In genomic region chr2:43223412-43224040, GRCh38 we compare ENCODE assay signal across 8 cellular contexts. TPM values are rescaled to one million over a fixed set of nuclear protein-coding genes. Genes with fewer than 3 reads are reported as not detected.
DNase-seq lines count a peak whose midpoint lies in the region; ATAC-seq lines count a peak whose summit lies in the region.

No MANE protein-coding gene starts in this region.

- H3K36me3 ChIP-seq in iPS-18a (ENCODE audit: control insufficient read depth, low read depth, low read length), result peaks cover 26% of the 10 kb centered on the region

- peak overlapping the region; percentile 83 for H3K4me3 ChIP-seq in iPS-18a (ENCODE audit: low read length)

- peak overlapping the region; percentile 100 for H3K27ac Mint-ChIP-seq in activated CD4-positive, alpha-beta T cell treated with anti-CD3 and anti-CD28 coated beads, Interleukin-2, amount 10 ng/mL, durations not matched to agents 24 days and 14 days
- peak overlapping the region; percentile 98 for H3K27ac Mint-ChIP-seq in activated naive CD8-positive, alpha-beta T cell treated with anti-CD3 and anti-CD28 coated beads for 36 hours
- H3K27ac Mint-ChIP-seq in stimulated activated naive B cell treated with anti-CD40 and anti-IgM and Interleukin-4, amounts not matched to agents 10 μg/mL and 1 μg/mL and 100 μg/mL, for 72 hours, result peak overlapping the region; percentile 99

- peak overlapping the region; percentile 42 for H3K9ac ChIP-seq in iPS-18a (ENCODE audit: low read length)

- H3K9me3 ChIP-seq in iPS-18a (ENCODE audit: control insufficient read depth, low read depth, low read length), result no peaks in the 10 kb centered on the region

- H3K27me3 Mint-ChIP-seq in activated CD4-positive, alpha-beta T cell treated with anti-CD3 and anti-CD28 coated beads, Interleukin-2, amount 10 ng/mL, durations not matched to agents 24 days and 14 days, result peaks cover 2% of the 10 kb centered on the region
- H3K27me3 Mint-ChIP-seq in activated naive CD8-positive, alpha-beta T cell treated with anti-CD3 and anti-CD28 coated beads for 36 hours, result no peaks in the 10 kb centered on the region
- H3K27me3 Mint-ChIP-seq in stimulated activated naive B cell treated with anti-CD40 and anti-IgM and Interleukin-4, amounts not matched to agents 10 μg/mL and 1 μg/mL and 100 μg/mL, for 72 hours, result peaks cover 0 to 4% of the 10 kb centered on the region in 2 donors

- intact Hi-C loops in activated CD4-positive, alpha-beta T cell treated with anti-CD3 and anti-CD28 coated beads, Interleukin-2, amount 10 ng/mL, durations not matched to agents 24 days and 14 days (cut with micrococcal nuclease), result no loop called here

- no peak for ATAC-seq in stimulated activated naive B cell treated with anti-CD40 and anti-IgM and Interleukin-4, amounts not matched to agents 10 μg/mL and 1 μg/mL and 100 μg/mL, for 72 hours (replicated peaks)
- ATAC-seq in HG03135 (IDR thresholded peaks at IDR 0.05; ENCODE audit: unreplicated experiment) (no peak), GM18858 (IDR thresholded peaks at IDR 0.05; ENCODE audit: unreplicated experiment) (no peak)

- peaks cover 45% of the 10 kb centered on the region for H3K36me3 Mint-ChIP-seq in activated CD4-positive, alpha-beta T cell treated with anti-CD3 and anti-CD28 coated beads, Interleukin-2, amount 10 ng/mL, durations not matched to agents 24 days and 14 days (ENCODE audit: low read depth)
- peaks cover 35% of the 10 kb centered on the region for H3K36me3 Mint-ChIP-seq in activated naive CD8-positive, alpha-beta T cell treated with anti-CD3 and anti-CD28 coated beads for 36 hours
- H3K36me3 Mint-ChIP-seq in stimulated activated naive B cell treated with anti-CD40 and anti-IgM and Interleukin-4, amounts not matched to agents 10 μg/mL and 1 μg/mL and 100 μg/mL, for 72 hours, result peaks cover 16 to 30% of the 10 kb centered on the region in 2 donors

- H3K27me3 ChIP-seq in iPS-18a (ENCODE audit: control insufficient read depth, insufficient read depth, low read length), result no peaks in the 10 kb centered on the region

- peaks cover 55% of the 10 kb centered on the region for H3K4me1 ChIP-seq in iPS-18a (ENCODE audit: control insufficient read depth, low read depth, low read length)

- H3K4me3 Mint-ChIP-seq in activated CD4-positive, alpha-beta T cell treated with anti-CD3 and anti-CD28 coated beads, Interleukin-2, amount 10 ng/mL, durations not matched to agents 24 days and 14 days, result peak overlapping the region; percentile 99
- peak overlapping the region; percentile 96 for H3K4me3 Mint-ChIP-seq in activated naive CD8-positive, alpha-beta T cell treated with anti-CD3 and anti-CD28 coated beads for 36 hours
- H3K4me3 Mint-ChIP-seq in stimulated activated naive B cell treated with anti-CD40 and anti-IgM and Interleukin-4, amounts not matched to agents 10 μg/mL and 1 μg/mL and 100 μg/mL, for 72 hours, result peak overlapping the region; percentile 89 to 94

- DNase-seq in activated CD4-positive, alpha-beta T cell treated with anti-CD3 and anti-CD28 coated beads, Interleukin-2, amount 10 ng/mL, durations not matched to agents 24 days and 14 days, result peak; percentile 72
- no peak for DNase-seq in activated CD4-positive, alpha-beta T cell treated with anti-CD3 and anti-CD28 coated beads for 1 hour
- no peak for DNase-seq in activated naive CD8-positive, alpha-beta T cell treated with anti-CD3 and anti-CD28 coated beads for 36 hours
- DNase-seq in stimulated activated naive B cell treated with anti-CD40 and anti-IgM and Interleukin-4, amounts not matched to agents 10 μg/mL and 1 μg/mL and 100 μg/mL, for 72 hours, result no peak
- no peak for DNase-seq in dedifferentiated amniotic fluid mesenchymal stem cell (ENCODE audit: extremely low spot score)

- no peaks in the 10 kb centered on the region for H3K9me3 Mint-ChIP-seq in activated CD4-positive, alpha-beta T cell treated with anti-CD3 and anti-CD28 coated beads, Interleukin-2, amount 10 ng/mL, durations not matched to agents 24 days and 14 days
- H3K9me3 Mint-ChIP-seq in activated naive CD8-positive, alpha-beta T cell treated with anti-CD3 and anti-CD28 coated beads for 36 hours, result no peaks in the 10 kb centered on the region
- no peaks in the 10 kb centered on the region for H3K9me3 Mint-ChIP-seq in stimulated activated naive B cell treated with anti-CD40 and anti-IgM and Interleukin-4, amounts not matched to agents 10 μg/mL and 1 μg/mL and 100 μg/mL, for 72 hours

- no peak overlapping the region for H3K27ac ChIP-seq in iPS-18a (ENCODE audit: low read length)

- peaks cover 51% of the 10 kb centered on the region for H3K4me1 Mint-ChIP-seq in activated CD4-positive, alpha-beta T cell treated with anti-CD3 and anti-CD28 coated beads, Interleukin-2, amount 10 ng/mL, durations not matched to agents 24 days and 14 days
- H3K4me1 Mint-ChIP-seq in activated naive CD8-positive, alpha-beta T cell treated with anti-CD3 and anti-CD28 coated beads for 36 hours, result peaks cover 51% of the 10 kb centered on the region
- peaks cover 41 to 84% of the 10 kb centered on the region in 2 donors for H3K4me1 Mint-ChIP-seq in stimulated activated naive B cell treated with anti-CD40 and anti-IgM and Interleukin-4, amounts not matched to agents 10 μg/mL and 1 μg/mL and 100 μg/mL, for 72 hours

RNA-seq across cellular contexts. Expression of gene ZFP36L2, which starts 2.9 kb away (rescaled TPM):
- 92.8 and 93.1 TPM in 2 replicates for total RNA-seq in activated CD4-positive, alpha-beta T cell treated with anti-CD3 and anti-CD28 coated beads, Interleukin-2, amount 10 ng/mL, durations not matched to agents 24 days and 14 days
- total RNA-seq in activated naive CD8-positive, alpha-beta T cell treated with anti-CD3 and anti-CD28 coated beads for 36 hours, result 10 to 100 TPM; 58.2 to 58.4 TPM
